Comparison of ENCODE assay signal across 1 cellular context in genomic region chr19:54451331-54451871, GRCh38.
TF ChIP-seq lines count a peak whose summit lies in the region.

No MANE protein-coding gene starts in this region.

TF ChIP-seq in endothelial cell of umbilical vein, 7 proteins besides CTCF, POLR2A, EP300 and RAD21:
- no peak for TF ChIP-seq POLR2AphosphoS5 (IDR thresholded peaks at IDR 0.05; ENCODE audit: insufficient read depth, low read depth, low read length)
- TF ChIP-seq FOS (IDR thresholded peaks at IDR 0.05; ENCODE audit: borderline replicate concordance, insufficient read depth, low read length), result no peak
- no peak for TF ChIP-seq MYC (IDR thresholded peaks at IDR 0.05; ENCODE audit: low read depth, low read length)
- TF ChIP-seq, protein P1, sequence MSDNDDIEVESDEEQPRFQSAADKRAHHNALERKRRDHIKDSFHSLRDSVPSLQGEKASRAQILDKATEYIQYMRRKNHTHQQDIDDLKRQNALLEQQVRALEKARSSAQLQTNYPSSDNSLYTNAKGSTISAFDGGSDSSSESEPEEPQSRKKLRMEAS (IDR thresholded peaks at IDR 0.05; ENCODE audit: insufficient read depth, insufficient read length), result no peak
- TF ChIP-seq GATA2 (IDR thresholded peaks at IDR 0.05; ENCODE audit: insufficient read depth, insufficient read length, low read depth, low read length), result no peak
